Comparison of ENCODE assay signal across 8 cellular contexts in the genomic region with DNA sequence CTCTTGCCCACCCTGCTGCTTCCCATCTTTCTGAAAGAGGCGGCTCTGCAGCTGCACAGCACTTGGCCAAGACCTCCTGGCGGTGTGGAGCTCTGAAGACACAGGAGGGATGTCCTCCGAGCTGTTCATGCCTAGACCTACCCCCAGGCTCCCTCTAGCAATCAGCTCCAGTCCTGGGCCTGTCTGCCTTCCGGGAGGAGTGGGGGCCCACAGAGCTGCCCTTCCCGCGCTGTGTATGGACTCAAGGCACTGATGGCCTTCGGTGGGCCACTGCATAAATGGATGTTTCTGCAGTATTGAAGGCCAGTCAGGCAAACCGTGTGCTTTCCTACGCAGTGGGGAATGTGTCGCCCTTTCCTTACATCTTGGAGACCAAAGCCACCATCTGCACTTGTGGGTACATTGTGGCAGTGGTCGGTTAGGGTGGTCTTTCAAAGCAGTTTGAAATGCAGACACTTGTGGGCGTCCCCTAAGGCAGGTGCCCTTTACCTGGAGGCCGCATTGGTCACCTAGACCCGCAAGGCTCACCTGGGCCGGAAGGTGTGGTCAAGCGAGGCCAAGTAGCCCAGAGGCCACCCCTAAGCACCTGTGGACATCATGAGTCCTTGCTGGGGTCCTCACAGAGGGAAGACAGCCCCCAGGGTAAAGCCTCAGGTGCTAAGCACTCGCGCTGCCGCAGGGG. TPM values are rescaled to one million over a fixed set of nuclear protein-coding genes. Genes with fewer than 3 reads are reported as not detected.
A peak's percentile ranks its signal among the peaks of the same experiment; 100 is the strongest.
DNase-seq lines count a peak whose midpoint lies in the region; ATAC-seq, FAIRE-seq and TF ChIP-seq lines count a peak whose summit lies in the region.

No MANE protein-coding gene starts in this region.

- no peak for ATAC-seq in GM18519 (IDR thresholded peaks at IDR 0.05; ENCODE audit: low FRiP score, unreplicated experiment)

- no peaks in the 10 kb centered on the region for H3K36me3 ChIP-seq in mucosa of stomach (ENCODE audit: control insufficient read depth, insufficient read depth, low read length)

- peak overlapping the region; percentile 81 for H3K9ac ChIP-seq in mucosa of stomach (ENCODE audit: low read length)

- TF ChIP-seq CTCF in AG09309 (IDR thresholded peaks at IDR 0.05; ENCODE audit: control insufficient read depth, insufficient read depth, low read depth, low read length, missing control alignments) = no peak
- TF ChIP-seq CTCF in HL-60 (IDR thresholded peaks at IDR 0.05; ENCODE audit: insufficient read depth, low read length) = no peak

- no peaks in the 10 kb centered on the region for H3K27me3 ChIP-seq in HL-60 (ENCODE audit: insufficient read depth, poor library complexity, severe bottlenecking)
- no peaks in the 10 kb centered on the region for H3K27me3 ChIP-seq in mucosa of stomach (ENCODE audit: control insufficient read depth, insufficient read depth, low read length)

- H3K9me3 ChIP-seq in mucosa of stomach (ENCODE audit: control insufficient read depth, low read length) = no peaks in the 10 kb centered on the region

- no peak for TF ChIP-seq POLR2A in GM12891 (IDR thresholded peaks at IDR 0.05; ENCODE audit: low read depth, low read length)

- no peak for DNase-seq in AG09309 (ENCODE audit: low read depth)
- no peak for DNase-seq in HL-60 (ENCODE audit: low read depth in 1 of 2, low spot score in 1 of 2)
- DNase-seq in caudate nucleus (lab: John Stamatoyannopoulos, UW) = peak in 2 of 61 donors; percentile 68 to 71
- no peak for DNase-seq in GM12891 (ENCODE audit: insufficient read length, low spot score)
- no peak for DNase-seq in germinal center (ENCODE audit: low spot score)
- DNase-seq in DMS53 treated with DMSO at 0.1 percent for 48 hours (lab: John Stamatoyannopoulos, UW; ENCODE audit: unreplicated experiment) = no peak

- peak overlapping the region; percentile 90 for H3K27ac ChIP-seq in HL-60 (replicated peaks)
- peak overlapping the region; percentile 93 for H3K27ac ChIP-seq in caudate nucleus (ENCODE audit: low read depth, low read length)

- H3K4me3 ChIP-seq in AG09309 (ENCODE audit: control insufficient read depth, low read depth, low read length) = peak overlapping the region; percentile 63
- H3K4me3 ChIP-seq in HL-60 (replicated peaks; ENCODE audit: insufficient read depth, low read length) = peak overlapping the region; percentile 51
- peak overlapping the region; percentile 45 for H3K4me3 ChIP-seq in mucosa of stomach (ENCODE audit: low read length)

- no peak for FAIRE-seq in GM12891 (lab: Jason Lieb, UNC)

- peaks cover 30% of the 10 kb centered on the region for H3K4me1 ChIP-seq in mucosa of stomach (ENCODE audit: control insufficient read depth, insufficient read depth, low read length)

TF ChIP-seq in GM12891, 5 proteins besides CTCF, POLR2A, EP300 and RAD21:
- no peak for TF ChIP-seq POLR2AphosphoS5 (IDR thresholded peaks at IDR 0.05; ENCODE audit: low read depth, low read length)
- no peak for TF ChIP-seq TAF1 (IDR thresholded peaks at IDR 0.05; ENCODE audit: low read depth, low read length)

RNA-seq across cellular contexts. Expression of gene PKNOX1, which starts 0.9 kb away (rescaled TPM):
- polyA plus RNA-seq in GM12891 (2012; ENCODE audit: low read depth, missing spikeins) = 7.3 TPM

RNA-seq across cellular contexts. Expression of gene ERVH48-1, which starts 48.0 kb away (rescaled TPM):
- polyA plus RNA-seq in GM12891 (2012; ENCODE audit: low read depth, missing spikeins) = 0.05 TPM
